ENCODE assay signal across 8 cellular contexts in the genomic region with DNA sequence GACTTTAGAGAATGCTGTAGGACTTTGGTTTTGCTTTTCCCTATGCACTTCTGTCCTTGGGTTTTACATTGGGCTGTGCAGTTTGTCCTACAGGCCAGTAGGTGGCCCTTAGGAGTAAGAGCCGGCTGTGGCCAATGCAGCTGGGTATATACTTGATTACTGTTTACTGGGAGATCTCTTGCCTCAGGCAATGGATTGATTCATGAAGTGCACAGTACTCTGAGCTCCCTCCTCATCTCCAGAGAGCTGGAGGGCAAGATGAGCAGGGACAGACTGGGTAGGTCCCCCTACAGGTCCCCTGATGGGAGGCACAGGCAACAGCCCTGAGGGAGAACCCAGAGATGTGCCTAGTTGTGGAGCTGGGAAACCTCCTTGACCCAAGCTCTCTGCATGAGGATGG.
DNase-seq lines count a peak whose midpoint lies in the region; ATAC-seq, FAIRE-seq and TF ChIP-seq lines count a peak whose summit lies in the region.

No MANE protein-coding gene starts in this region.

- peak; percentile 61 for TF ChIP-seq CTCF in brain (conservative IDR thresholded peaks at IDR 0.05)
- TF ChIP-seq CTCF in liver (IDR thresholded peaks at IDR 0.05; ENCODE audit: low read depth, low read length, missing input control): peak; percentile 71

- H3K27me3 Mint-ChIP-seq in brain: peaks cover 3% of the 10 kb centered on the region

- DNase-seq in CD1c-positive myeloid dendritic cell (ENCODE audit: extremely low spot score) (peak; percentile 38), GM18507 (ENCODE audit: extremely low spot score, insufficient read length, low read depth) (peak; percentile 4), NCI-H1048 (lab: John Stamatoyannopoulos, UW) (peak; percentile 2), GF-D8 (lab: John Stamatoyannopoulos, UW) (no peak), NCI-H2171 (lab: John Stamatoyannopoulos, UW) (no peak)

- peak; percentile 94 for ATAC-seq in HG02759 (IDR thresholded peaks at IDR 0.05; ENCODE audit: unreplicated experiment)

- H3K36me3 ChIP-seq in liver (ENCODE audit: control insufficient read depth in 4 of 4, insufficient read depth in 3 of 4, low read depth in 1 of 4, low read length in 3 of 4): no peaks in the 10 kb centered on the region

- no peaks in the 10 kb centered on the region for H3K9me3 ChIP-seq in liver (ENCODE audit: control insufficient read depth in 4 of 4, low read length in 3 of 4)

- H3K36me3 Mint-ChIP-seq in brain: no peaks in the 10 kb centered on the region

- no peaks in the 10 kb centered on the region for H3K4me1 ChIP-seq in liver (ENCODE audit: control insufficient read depth in 4 of 4, insufficient read depth in 4 of 4, low read length in 3 of 4)

- TF ChIP-seq RAD21 in liver (IDR thresholded peaks at IDR 0.05): peak; percentile 71 to 83

- no peak overlapping the region for H3K4me3 Mint-ChIP-seq in brain

- no peaks in the 10 kb centered on the region for H3K27me3 ChIP-seq in liver (ENCODE audit: control insufficient read depth in 4 of 4, insufficient read depth in 4 of 4, low read length in 3 of 4)

- FAIRE-seq in GM18507 (lab: Jason Lieb, UNC): peak; percentile 72

- no peak overlapping the region for H3K9ac ChIP-seq in liver (ENCODE audit: low read depth in 1 of 2, low read length in 2 of 2)

- no peak overlapping the region for H3K27ac Mint-ChIP-seq in brain

- H3K27ac ChIP-seq in liver (ENCODE audit: low read depth in 1 of 2, low read length in 2 of 2): no peak overlapping the region

- H3K9me3 Mint-ChIP-seq in brain: no peaks in the 10 kb centered on the region

- H3K4me1 Mint-ChIP-seq in brain: no peaks in the 10 kb centered on the region

- H3K4me3 ChIP-seq in liver (ENCODE audit: low read depth in 1 of 3, low read length in 3 of 3): no peak overlapping the region

- 2% methylated on average over 1 of the region's 1 CpG for WGBS in liver

TF ChIP-seq in liver, 16 proteins besides CTCF, POLR2A, EP300 and RAD21:
- no peak for TF ChIP-seq FOXA1 (IDR thresholded peaks at IDR 0.05)
- TF ChIP-seq HNF4A (conservative IDR thresholded peaks at IDR 0.05): peak in 1 of 2 donors; percentile 12
- no peak for TF ChIP-seq FOXA2 (IDR thresholded peaks at IDR 0.05)
- no peak for TF ChIP-seq HNF4G (IDR thresholded peaks at IDR 0.05)

Comparison
In these comparisons a context has a peak if more than half of its experiments do, and no peak if none do; other contexts are left out.
1. DNase-seq: peak in CD1c-positive myeloid dendritic cell (single experiment), GM18507 (single experiment) and NCI-H1048 (single experiment); none in GF-D8 (single experiment) and NCI-H2171 (single experiment).